ENCODE assay signal across 9 cellular contexts in the genomic region with DNA sequence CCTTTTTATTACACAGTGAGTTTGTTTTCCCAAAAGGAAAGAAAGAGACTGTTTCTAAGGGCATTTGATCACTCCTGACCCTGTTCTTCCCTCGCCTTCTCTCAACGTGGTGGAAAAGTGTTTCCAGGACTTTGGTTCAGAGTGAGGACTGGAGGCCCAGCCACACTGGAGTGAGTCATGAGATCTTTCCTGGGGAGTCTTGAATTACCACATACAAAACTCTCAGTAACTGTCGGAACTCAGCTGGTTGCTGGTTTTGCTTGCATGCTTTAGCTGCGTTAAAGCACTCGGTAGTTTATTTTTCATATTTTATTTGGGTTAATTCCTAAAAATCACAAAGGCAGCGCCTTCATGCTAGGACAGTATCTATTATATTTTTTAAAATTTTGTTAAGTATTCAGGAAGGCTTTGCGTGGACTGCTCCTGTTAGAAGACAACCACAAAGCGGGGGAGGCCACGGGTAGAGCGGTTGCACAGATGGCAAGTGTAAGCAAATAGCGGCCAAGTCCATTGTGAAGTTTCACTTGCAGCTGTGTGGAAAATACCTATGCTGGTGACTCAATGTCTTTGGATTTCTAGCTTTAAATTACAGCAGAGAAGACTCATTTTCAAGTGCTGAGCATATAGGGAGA.
DNase-seq lines count a peak whose midpoint lies in the region; ATAC-seq, FAIRE-seq and TF ChIP-seq lines count a peak whose summit lies in the region.
"Had no signal": no experiment of that assay in that cellular context is flagged by ENCODE, and none has a peak within 500 bp of the region (broad histone marks: within the 10 kb centered on the region; RNA-seq: fewer than 3 reads in every experiment).

No MANE protein-coding gene starts in this region.

- no peaks in the 10 kb centered on the region for H3K79me2 ChIP-seq in OCI-LY3 (ENCODE audit: low read length)

- H3K27ac ChIP-seq in OCI-LY3 (ENCODE audit: low read length) = no peak overlapping the region
- peak overlapping the region in 1 of 2 donors; percentile 71 for H3K27ac ChIP-seq in small intestine (ENCODE audit: low read depth in 1 of 2, low read length in 1 of 2)

- H2AFZ ChIP-seq in OCI-LY3 (ENCODE audit: low read depth, low read length) = no peak overlapping the region

- no peaks in the 10 kb centered on the region for H3K27me3 ChIP-seq in OCI-LY3 (ENCODE audit: low read depth, low read length)
- H3K27me3 ChIP-seq in small intestine (ENCODE audit: control insufficient read depth in 2 of 2, insufficient read depth in 2 of 2, low read length in 2 of 2) = no peaks in the 10 kb centered on the region

- FAIRE-seq in small intestine (lab: Jason Lieb, UNC) = no peak

- DNase-seq in GM04503 (ENCODE audit: low read depth) (peak; percentile 71), fibroblast of the aortic adventitia (ENCODE audit: low read depth) (peak; percentile 96), skeletal muscle cell (ENCODE audit: low read depth) (peak; percentile 81), small intestine (no peak), 8988T (no peak), retina (no peak)
- DNase-seq: activated T-cell treated with anti-CD3 and anti-CD28 coated beads, Interleukin-2, amount 50 U/mL, for 48 hours had no signal

- peak overlapping the region; percentile 58 for H3K4me2 ChIP-seq in OCI-LY3 (ENCODE audit: low read length)

- H3K36me3 ChIP-seq in OCI-LY3 (replicated peaks; ENCODE audit: low read depth, low read length) = no peaks in the 10 kb centered on the region
- H3K36me3 ChIP-seq in small intestine (ENCODE audit: control insufficient read depth in 2 of 2, insufficient read depth in 2 of 2, low read length in 2 of 2) = no peaks in the 10 kb centered on the region

- TF ChIP-seq CTCF in OCI-LY3 (IDR thresholded peaks at IDR 0.05; ENCODE audit: low read depth, low read length) (no peak), fibroblast of the aortic adventitia (IDR thresholded peaks at IDR 0.05; ENCODE audit: insufficient read depth, low read length) (no peak)

- peaks cover 9% of the 10 kb centered on the region; the same call in 1 of the 2 replicates for H4K20me1 ChIP-seq in OCI-LY3 (ENCODE audit: insufficient read depth, low read length)

- H3K4me3 ChIP-seq in OCI-LY3 (ENCODE audit: low read length) = peak overlapping the region; percentile 40
- H3K4me3 ChIP-seq in fibroblast of the aortic adventitia (ENCODE audit: low read depth, low read length) = peak overlapping the region; percentile 34
- peak overlapping the region; percentile 33 for H3K4me3 ChIP-seq in skeletal muscle cell (ENCODE audit: low read depth, low read length)
- no peak overlapping the region for H3K4me3 ChIP-seq in small intestine (ENCODE audit: low read depth in 1 of 2, low read length in 2 of 2)

- peaks cover 58% of the 10 kb centered on the region for H3K4me1 ChIP-seq in OCI-LY3 (ENCODE audit: low read length)
- peaks cover 0 to 16% of the 10 kb centered on the region in 2 donors for H3K4me1 ChIP-seq in small intestine (ENCODE audit: control insufficient read depth in 2 of 2, insufficient read depth in 1 of 2, low read depth in 1 of 2, low read length in 1 of 2)

- WGBS in small intestine, 3 donors = 60 to 83% (median 78%) methylated on average over 11 of the region's 11 CpGs

- no peak for ATAC-seq in HG02884 (IDR thresholded peaks at IDR 0.05; ENCODE audit: unreplicated experiment)

- no peak overlapping the region for H3K9ac ChIP-seq in OCI-LY3 (ENCODE audit: low read length)

- H3K9me3 ChIP-seq in OCI-LY3 (ENCODE audit: insufficient read depth, low read length) (no peaks in the 10 kb centered on the region), small intestine (ENCODE audit: control insufficient read depth, low read depth) (no peaks in the 10 kb centered on the region)

Comparison
In these comparisons a context has a peak if more than half of its experiments do, and no peak if none do; other contexts are left out.
1. DNase-seq: peak in GM04503 (single experiment), fibroblast of the aortic adventitia (single experiment) and skeletal muscle cell (single experiment); none in small intestine (single experiment), 8988T (single experiment) and retina (single experiment).
2. H3K4me3 ChIP-seq: peak in OCI-LY3 (single experiment), fibroblast of the aortic adventitia (single experiment) and skeletal muscle cell (single experiment); none in small intestine (0 of 2).